8 cellular contexts compared by ENCODE assay signal in the genomic region with DNA sequence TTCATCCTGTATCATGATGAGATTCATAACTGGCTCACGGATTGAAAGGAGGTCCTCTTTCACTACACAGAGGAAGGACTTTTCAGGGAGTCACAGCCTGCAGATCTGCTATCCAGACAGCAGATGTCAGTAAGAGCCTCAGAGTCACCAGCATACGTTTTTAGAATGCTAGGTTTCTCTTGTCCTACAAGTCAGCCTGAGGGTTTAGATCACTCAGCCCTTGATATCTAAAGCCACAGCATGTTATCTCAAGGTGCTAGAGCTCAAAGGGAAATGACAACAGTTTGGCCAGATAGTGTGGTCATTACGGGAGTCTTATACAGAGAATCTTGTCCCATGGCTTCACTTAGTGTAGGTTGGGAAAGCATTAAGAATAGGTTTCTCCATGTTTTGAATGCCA. TPM values are rescaled to one million over a fixed set of nuclear protein-coding genes. Genes with fewer than 3 reads are reported as not detected.
DNase-seq lines count a peak whose midpoint lies in the region; ATAC-seq and TF ChIP-seq lines count a peak whose summit lies in the region.

No MANE protein-coding gene starts in this region.

- no peak overlapping the region for H3K9ac ChIP-seq in neural progenitor cell

- no peak for TF ChIP-seq POLR2A in sigmoid colon (IDR thresholded peaks at IDR 0.05)

- H3K27ac ChIP-seq in neural progenitor cell, result no peak overlapping the region
- H3K27ac ChIP-seq in effector memory CD4-positive, alpha-beta T cell (ENCODE audit: insufficient read depth, low read length, poor library complexity, severe bottlenecking), result no peak overlapping the region
- H3K27ac ChIP-seq in sigmoid colon, result no peak overlapping the region

- H3K79me2 ChIP-seq in neural progenitor cell (ENCODE audit: low read depth), result no peaks in the 10 kb centered on the region

- intact Hi-C loops in sigmoid colon (cut with DNase I), result no loop called here

- no peak overlapping the region for H3K4me3 Mint-ChIP-seq in chondrocyte (ENCODE audit: unreplicated experiment)
- no peak overlapping the region for H3K4me3 Mint-ChIP-seq in neural progenitor cell

- H3K27me3 ChIP-seq in neural progenitor cell, result peaks cover 32% of the 10 kb centered on the region
- no peaks in the 10 kb centered on the region for H3K27me3 ChIP-seq in effector memory CD4-positive, alpha-beta T cell (replicated peaks; ENCODE audit: control insufficient read depth, insufficient read depth, low read length, poor library complexity, severe bottlenecking)
- no peaks in the 10 kb centered on the region for H3K27me3 ChIP-seq in sigmoid colon

- in situ Hi-C loops in GM13977 (cut with MboI; ENCODE audit: low pct_unique_long_range_greater_than_20kb, low sequenced_read_pairs, unreplicated experiment), result no loop called here

- H3K4me3 ChIP-seq in neural progenitor cell (no peak overlapping the region), sigmoid colon (no peak overlapping the region)
- no peak overlapping the region for H3K4me3 ChIP-seq in effector memory CD4-positive, alpha-beta T cell (ENCODE audit: insufficient read depth, low read depth, low read length, poor library complexity, severe bottlenecking)

- H3K27ac Mint-ChIP-seq in chondrocyte (ENCODE audit: unreplicated experiment), result no peak overlapping the region
- H3K27ac Mint-ChIP-seq in neural progenitor cell, result no peak overlapping the region

- peaks cover 40% of the 10 kb centered on the region for H3K27me3 Mint-ChIP-seq in chondrocyte (ENCODE audit: low read depth)
- H3K27me3 Mint-ChIP-seq in neural progenitor cell (ENCODE audit: insufficient read depth, low read depth), result no peaks in the 10 kb centered on the region

- H2AFZ ChIP-seq in neural progenitor cell (replicated peaks), result no peak overlapping the region

- ATAC-seq in GM21423 (IDR thresholded peaks at IDR 0.05; ENCODE audit: unreplicated experiment), result no peak

- peak; percentile 68 for DNase-seq in AG20443 (ENCODE audit: low spot score)
- peak; percentile 20 for DNase-seq in GM13977 (ENCODE audit: low spot score)
- peak; percentile 25 for DNase-seq in NCI-H2227 (lab: John Stamatoyannopoulos, UW; ENCODE audit: unreplicated experiment)
- DNase-seq in chondrocyte (ENCODE audit: low spot score), result no peak
- peak; percentile 62 for DNase-seq in neural progenitor cell (ENCODE audit: low spot score)
- no peak for DNase-seq in effector memory CD4-positive, alpha-beta T cell
- DNase-seq in sigmoid colon, result no peak

- no peaks in the 10 kb centered on the region for H3K9me3 ChIP-seq in neural progenitor cell (ENCODE audit: low read depth)
- no peaks in the 10 kb centered on the region for H3K9me3 ChIP-seq in effector memory CD4-positive, alpha-beta T cell (ENCODE audit: control insufficient read depth, low read length)
- no peaks in the 10 kb centered on the region for H3K9me3 ChIP-seq in sigmoid colon

- TF ChIP-seq EP300 in sigmoid colon (IDR thresholded peaks at IDR 0.05), result no peak

- H4K20me1 ChIP-seq in neural progenitor cell (ENCODE audit: low read depth), result no peaks in the 10 kb centered on the region

- H3K4me1 Mint-ChIP-seq in chondrocyte (ENCODE audit: low read depth), result no peaks in the 10 kb centered on the region
- peaks cover 3% of the 10 kb centered on the region for H3K4me1 Mint-ChIP-seq in neural progenitor cell

- H3K4me2 ChIP-seq in neural progenitor cell, result no peak overlapping the region

- H3K36me3 ChIP-seq in neural progenitor cell (no peaks in the 10 kb centered on the region), sigmoid colon (no peaks in the 10 kb centered on the region)
- no peaks in the 10 kb centered on the region for H3K36me3 ChIP-seq in effector memory CD4-positive, alpha-beta T cell (ENCODE audit: control insufficient read depth, insufficient read depth, low read length)

- no peaks in the 10 kb centered on the region for H3K36me3 Mint-ChIP-seq in chondrocyte (ENCODE audit: low read depth)
- H3K36me3 Mint-ChIP-seq in neural progenitor cell, result no peaks in the 10 kb centered on the region

- peaks cover 11% of the 10 kb centered on the region for H3K4me1 ChIP-seq in neural progenitor cell
- H3K4me1 ChIP-seq in effector memory CD4-positive, alpha-beta T cell (ENCODE audit: control insufficient read depth, insufficient read depth, low read length, poor library complexity, severe bottlenecking), result no peaks in the 10 kb centered on the region
- H3K4me1 ChIP-seq in sigmoid colon, result no peaks in the 10 kb centered on the region

- 21 to 25% methylated on average over 3 of the region's 3 CpGs for WGBS in sigmoid colon, 2 donors

- no peaks in the 10 kb centered on the region for H3K9me3 Mint-ChIP-seq in chondrocyte (ENCODE audit: low read depth)
- peaks cover 2% of the 10 kb centered on the region for H3K9me3 Mint-ChIP-seq in neural progenitor cell

- H3F3A ChIP-seq in neural progenitor cell (ENCODE audit: low read depth), result no peaks in the 10 kb centered on the region

- TF ChIP-seq CTCF in GM13977 (IDR thresholded peaks at IDR 0.05; ENCODE audit: extremely low read depth, insufficient read depth, missing control alignments) (peak; percentile 65), chondrocyte (IDR thresholded peaks at IDR 0.05) (peak; percentile 77), neural progenitor cell (IDR thresholded peaks at IDR 0.05) (peak; percentile 62), sigmoid colon (IDR thresholded peaks at IDR 0.05) (no peak)

RNA-seq across cellular contexts. Expression of gene SLC46A2, which starts 30.9 kb away (rescaled TPM):
- total RNA-seq in chondrocyte (not detected in 3 replicates), neural progenitor cell (ENCODE audit: low replicate concordance) (not detected in 2 replicates), sigmoid colon (under 1 TPM in 1 of 4 donors, not detected in 3; 0.36 TPM)
- under 1 TPM in 1 of 3 donors, not detected in 2; 0.07 TPM for polyA plus RNA-seq in sigmoid colon

Comparison
In these comparisons a context has a peak if more than half of its experiments do, and no peak if none do; other contexts are left out.
1. DNase-seq: peak in AG20443 (single experiment), GM13977 (single experiment), NCI-H2227 (single experiment) and neural progenitor cell (single experiment); none in chondrocyte (single experiment), effector memory CD4-positive, alpha-beta T cell (0 of 3) and sigmoid colon (single experiment).
2. CTCF ChIP-seq: peak in GM13977 (single experiment), chondrocyte (single experiment) and neural progenitor cell (single experiment); none in sigmoid colon (0 of 4).